ENCODE assay signal across 8 cellular contexts in genomic region chr10:60963441-60964256, GRCh38. TPM values are rescaled to one million over a fixed set of nuclear protein-coding genes. Genes with fewer than 3 reads are reported as not detected.
DNase-seq lines count a peak whose midpoint lies in the region; ATAC-seq and TF ChIP-seq lines count a peak whose summit lies in the region.

No MANE protein-coding gene starts in this region.

- H3K36me3 Mint-ChIP-seq in endodermal cell (ENCODE audit: low read depth), result no peaks in the 10 kb centered on the region

- DNase-seq in EH (ENCODE audit: low read depth), result peak; percentile 72
- peak; percentile 48 for DNase-seq in RPMI7951 (ENCODE audit: low read depth)
- no peak for DNase-seq in endodermal cell
- DNase-seq in trophoblast cell, result peak; percentile 2 to 78
- DNase-seq in NCI-H446 treated with DMSO at 0.1 percent for 48 hours (lab: John Stamatoyannopoulos, UW), result no peak
- no peak for DNase-seq in caudate nucleus (lab: John Stamatoyannopoulos, UW)
- DNase-seq in cardiac septum (ENCODE audit: low spot score), result no peak

- no peak overlapping the region for H4K91ac ChIP-seq in trophoblast cell (ENCODE audit: low read depth, low read length)

- no peak overlapping the region for H2BK120ac ChIP-seq in trophoblast cell (ENCODE audit: insufficient read depth, low read length, poor library complexity)

- no peak overlapping the region for H2BK5ac ChIP-seq in trophoblast cell (ENCODE audit: low read depth, low read length, poor library complexity)

- H3K23ac ChIP-seq in trophoblast cell (ENCODE audit: low read length), result no peak overlapping the region

- no peaks in the 10 kb centered on the region for H3K27me3 Mint-ChIP-seq in endodermal cell (ENCODE audit: insufficient read depth)

- no peak for TF ChIP-seq CTCF in endodermal cell (conservative IDR thresholded peaks at IDR 0.05)

- H4K12ac ChIP-seq in trophoblast cell (ENCODE audit: low read depth, low read length), result no peak overlapping the region

- H3K18ac ChIP-seq in trophoblast cell (ENCODE audit: low read length), result no peak overlapping the region

- no peaks in the 10 kb centered on the region for H3K79me2 ChIP-seq in trophoblast cell (ENCODE audit: control insufficient read depth, insufficient read depth, low read length, poor library complexity)

- H3K27me3 ChIP-seq in endodermal cell (ENCODE audit: control insufficient read depth, insufficient read depth, low read length, poor library complexity, severe bottlenecking) (no peaks in the 10 kb centered on the region), trophoblast cell (ENCODE audit: insufficient read depth, low read length) (no peaks in the 10 kb centered on the region)

- H3K9me3 ChIP-seq in endodermal cell (ENCODE audit: control insufficient read depth, low read length) (no peaks in the 10 kb centered on the region), trophoblast cell (ENCODE audit: insufficient read depth, low read depth, low read length) (no peaks in the 10 kb centered on the region)

- H3K4me1 ChIP-seq in endodermal cell (ENCODE audit: control insufficient read depth, insufficient read depth, low read length) (no peaks in the 10 kb centered on the region), trophoblast cell (ENCODE audit: control insufficient read depth in 1 of 2, insufficient read depth in 2 of 2, low read length in 2 of 2) (no peaks in the 10 kb centered on the region)

- no peak overlapping the region for H3K4ac ChIP-seq in trophoblast cell (ENCODE audit: low read depth, low read length)

- H3K14ac ChIP-seq in trophoblast cell (ENCODE audit: low read length), result no peak overlapping the region

- H3K79me1 ChIP-seq in trophoblast cell (ENCODE audit: low read length), result peaks cover 2% of the 10 kb centered on the region

- H2AK5ac ChIP-seq in trophoblast cell (ENCODE audit: low read length), result no peak overlapping the region

- H2BK12ac ChIP-seq in trophoblast cell (ENCODE audit: low read length), result no peak overlapping the region

- no peak overlapping the region for H3K4me2 ChIP-seq in trophoblast cell (ENCODE audit: low read length)

- no peak for ATAC-seq in GM18858 (IDR thresholded peaks at IDR 0.05; ENCODE audit: unreplicated experiment)

- H4K8ac ChIP-seq in trophoblast cell (ENCODE audit: low read depth, low read length), result no peak overlapping the region

- WGBS in endodermal cell (ENCODE audit: insufficient coverage in 1 of 2, insufficient read length in 1 of 2), 2 experiments, result 0 to 31% methylated on average over 2 to 4 of the region's 4 CpGs
- no CpG with 5 or more reads among the region's 4 CpGs for WGBS in trophoblast cell (ENCODE audit: extremely low coverage, insufficient coverage, insufficient read length)

- no peak overlapping the region for H2AFZ ChIP-seq in trophoblast cell (ENCODE audit: insufficient read depth, low read length, poor library complexity)

- H3K4me3 ChIP-seq in endodermal cell (ENCODE audit: low read length), result no peak overlapping the region
- no peak overlapping the region for H3K4me3 ChIP-seq in trophoblast cell (ENCODE audit: low read depth, low read length)

- H3K36me3 ChIP-seq in endodermal cell (ENCODE audit: control insufficient read depth, insufficient read depth, low read length) (no peaks in the 10 kb centered on the region), trophoblast cell (ENCODE audit: control insufficient read depth in 1 of 2, insufficient read depth in 2 of 2, low read length in 2 of 2) (no peaks in the 10 kb centered on the region)

- peaks cover 6% of the 10 kb centered on the region for H3K4me1 Mint-ChIP-seq in endodermal cell

- intact Hi-C loops in cardiac septum (cut with DNase I), result loop anchor here (2.0 to 5.0 kb wide), 2 partner anchors 81 to 147 kb away; no protein-coding TSS in a partner anchor

- no peaks in the 10 kb centered on the region for H3K9me3 Mint-ChIP-seq in endodermal cell

- peak overlapping the region; percentile 41 for H3K27ac Mint-ChIP-seq in endodermal cell

- H3K9ac ChIP-seq in endodermal cell (ENCODE audit: extremely low read depth, low read length, poor library complexity, severe bottlenecking) (no peak overlapping the region), trophoblast cell (ENCODE audit: low read length) (no peak overlapping the region)

- H3K4me3 Mint-ChIP-seq in endodermal cell, result no peak overlapping the region

- no peak overlapping the region for H3K27ac ChIP-seq in endodermal cell (ENCODE audit: low read depth, low read length)
- H3K27ac ChIP-seq in trophoblast cell (ENCODE audit: low read depth, low read length), result peak overlapping the region; percentile 66
- H3K27ac ChIP-seq in caudate nucleus (ENCODE audit: low read depth, low read length), result no peak overlapping the region

RNA-seq across cellular contexts. Expression of gene RHOBTB1, which starts 19.7 kb away (rescaled TPM):
- total RNA-seq in RPMI7951 (2014; rRNA removed; shearing (Covaris generic)), result 10.1 and 12.4 TPM in 2 replicates
- total RNA-seq in endodermal cell, result 1 to 10 TPM; 6.6 to 6.8 TPM
- polyA plus RNA-seq in endodermal cell (2013, experiment 1 of 2), result 16.6 TPM
- 17.3 TPM for polyA plus RNA-seq in endodermal cell (2013, experiment 2 of 2)
- 133 and 142 TPM in 2 replicates for polyA plus RNA-seq in trophoblast cell (2013)
- 16.3 TPM for total RNA-seq in cardiac septum

Comparison
In these comparisons a context has a peak if more than half of its experiments do, and no peak if none do; other contexts are left out.
1. DNase-seq: peak in EH (single experiment), RPMI7951 (single experiment) and trophoblast cell (2 of 2); none in endodermal cell (single experiment), NCI-H446 treated with DMSO at 0.1 percent for 48 hours (single experiment), caudate nucleus (0 of 61) and cardiac septum (single experiment).